ENCODE assay signal across 13 cellular contexts in genomic region chr6:140275725-140276124, GRCh38.
DNase-seq lines count a peak whose midpoint lies in the region; ATAC-seq and TF ChIP-seq lines count a peak whose summit lies in the region.
"Had no signal": no experiment of that assay in that cellular context is flagged by ENCODE, and none has a peak within 500 bp of the region (broad histone marks: within the 10 kb centered on the region; RNA-seq: fewer than 3 reads in every experiment).

No MANE protein-coding gene starts in this region.

- peak; percentile 58; the same call in 1 of the 2 replicates for ATAC-seq in PC-3
- peak; percentile 57 for ATAC-seq in foreskin keratinocyte
- ATAC-seq: GM23338 had no signal

- CTCF ChIA-PET in mammary epithelial cell (lab: Charles Lee; ENCODE audit: low non-redundant PET): interaction anchor here (0.6 kb wide), 2 partner anchors 58 to 1287 kb away, joined by 4 to 15 read pairs; no protein-coding TSS in a partner anchor
- CTCF ChIA-PET in MCF 10A (lab: Yijun Ruan, JAX): no interaction called here
- CTCF ChIA-PET in PC-3 (lab: Charles Lee): interaction anchor here (0.5 kb wide), 1 partner anchor 1288 kb away, joined by 3 read pairs; no protein-coding TSS in a partner anchor

- intact Hi-C loops in mammary epithelial cell (cut with micrococcal nuclease): loop anchor here (10.0 kb wide), 2 partner anchors 221 to 901 kb away; partner anchors contain the start of gene CITED2
- intact Hi-C loops in MCF 10A (cut with micrococcal nuclease): no loop called here
- intact Hi-C loops in PC-3 (cut with micrococcal nuclease): loop anchor here (1.0 kb wide), 1 partner anchor 293 kb away; no protein-coding TSS in a partner anchor

- no peak overlapping the region for H3K4me3 Mint-ChIP-seq in MCF 10A (ENCODE audit: unreplicated experiment)
- H3K4me3 Mint-ChIP-seq: CD4-positive, CD25-positive, alpha-beta regulatory T cell; GM23338; H9 had no signal

- no peaks in the 10 kb centered on the region for H3K27me3 Mint-ChIP-seq in MCF 10A (ENCODE audit: insufficient read depth, unreplicated experiment)
- H3K27me3 Mint-ChIP-seq: CD4-positive, CD25-positive, alpha-beta regulatory T cell had no signal

- H3F3A ChIP-seq in PC-3 (ENCODE audit: low read length, unreplicated experiment): peaks cover 5% of the 10 kb centered on the region

- H3K4me1 Mint-ChIP-seq in MCF 10A (ENCODE audit: insufficient read depth, unreplicated experiment): no peaks in the 10 kb centered on the region
- H3K4me1 Mint-ChIP-seq: CD4-positive, CD25-positive, alpha-beta regulatory T cell; GM23338 had no signal

- in situ Hi-C loops in mammary epithelial cell (cut with MboI; ENCODE audit: low sequenced_read_pairs in 2 of 2): no loop called here

- H3K9ac ChIP-seq in mammary epithelial cell (ENCODE audit: insufficient read depth, low read length) (no peak overlapping the region), PC-3 (ENCODE audit: low read length) (no peak overlapping the region)
- H3K9ac ChIP-seq: BLaER1 treated with 17β-estradiol and CSF1 and Interleukin-3, amounts not matched to agents 10 nM and 100 nM had no signal

- DNase-seq in mammary epithelial cell (peak; percentile 19), MCF 10A (ENCODE audit: unreplicated experiment) (no peak), PC-3 (peak; percentile 69), foreskin keratinocyte (peak in 1 of 2 donors; percentile 41), SW 1271 (lab: John Stamatoyannopoulos, UW) (no peak), NCI-H774 (lab: John Stamatoyannopoulos, UW) (no peak)
- DNase-seq in stimulated activated CD4-positive, alpha-beta T cell treated with anti-CD3 and anti-CD28 coated beads, Interleukin-12 subunit alpha, Interleukin-12 subunit beta, amount 100 ng/mL, for 4 hours: no peak
- DNase-seq: 8988T; CD4-positive, CD25-positive, alpha-beta regulatory T cell; DMS53; H9 had no signal

- H3K79me2 ChIP-seq in mammary epithelial cell (ENCODE audit: insufficient read depth, low read length) (no peaks in the 10 kb centered on the region), PC-3 (ENCODE audit: low read length) (no peaks in the 10 kb centered on the region)

- no peaks in the 10 kb centered on the region for H4K20me1 ChIP-seq in mammary epithelial cell (ENCODE audit: insufficient read depth, low read length)
- no peaks in the 10 kb centered on the region for H4K20me1 ChIP-seq in PC-3 (ENCODE audit: low read length)
- H4K20me1 ChIP-seq: BLaER1 treated with 17β-estradiol and CSF1 and Interleukin-3, amounts not matched to agents 10 nM and 100 nM had no signal

- BruUV-seq in mammary epithelial cell (replicated peaks; lab: Mats Ljungman, UMichigan) (no TSS peak), MCF 10A (replicated peaks; lab: Mats Ljungman, UMichigan) (no TSS peak), PC-3 (replicated peaks; lab: Mats Ljungman, UMichigan) (no TSS peak)

- POLR2A ChIA-PET in MCF 10A (lab: Yijun Ruan, JAX) (no interaction called here), PC-3 (lab: Charles Lee; ENCODE audit: unreplicated experiment) (no interaction called here)

- no peaks in the 10 kb centered on the region for H3K4me1 ChIP-seq in mammary epithelial cell (ENCODE audit: insufficient read depth, low read length)
- peaks cover 16% of the 10 kb centered on the region for H3K4me1 ChIP-seq in PC-3 (ENCODE audit: insufficient read depth, low read length)
- H3K4me1 ChIP-seq in foreskin keratinocyte: no peaks in the 10 kb centered on the region

- H3K4me3 ChIP-seq in mammary epithelial cell (replicated peaks in 1 of 3; ENCODE audit: insufficient read depth in 1 of 3, low read depth in 2 of 3, low read length in 3 of 3): no peak overlapping the region
- H3K4me3 ChIP-seq in PC-3 (ENCODE audit: low read length): no peak overlapping the region
- H3K4me3 ChIP-seq: BLaER1 treated with 17β-estradiol and CSF1 and Interleukin-3, amounts not matched to agents 10 nM and 100 nM; GM23338 had no signal

- no peaks in the 10 kb centered on the region for H3K9me2 ChIP-seq in PC-3 (replicated peaks; ENCODE audit: low read length)

- no peaks in the 10 kb centered on the region for H3K36me3 Mint-ChIP-seq in MCF 10A (ENCODE audit: insufficient read depth, unreplicated experiment)
- H3K36me3 Mint-ChIP-seq: CD4-positive, CD25-positive, alpha-beta regulatory T cell had no signal

- dilution Hi-C loops in mammary epithelial cell (cut with HindIII; ENCODE audit: low sequenced_read_pairs): no loop called here

- no peak overlapping the region for H3K4me2 ChIP-seq in mammary epithelial cell (ENCODE audit: insufficient read depth, low read depth, low read length)
- H3K4me2 ChIP-seq in PC-3 (ENCODE audit: low read length): 0 out of 2 replicates have a peak overlapping the region, but pooled peaks have one; percentile 29
- H3K4me2 ChIP-seq: BLaER1 treated with 17β-estradiol and CSF1 and Interleukin-3, amounts not matched to agents 10 nM and 100 nM; GM23338 had no signal

- H3K9me3 Mint-ChIP-seq in MCF 10A (ENCODE audit: unreplicated experiment): no peaks in the 10 kb centered on the region
- H3K9me3 Mint-ChIP-seq: CD4-positive, CD25-positive, alpha-beta regulatory T cell; GM23338; H9 had no signal

- no peak overlapping the region for H3K27ac ChIP-seq in mammary epithelial cell (ENCODE audit: insufficient read depth, low read depth, low read length)
- H3K27ac ChIP-seq in PC-3 (ENCODE audit: low read length): peak overlapping the region; percentile 29; the same call in 1 of the 2 replicates
- H3K27ac ChIP-seq in foreskin keratinocyte: no peak overlapping the region
- H3K27ac ChIP-seq: BLaER1 treated with 17β-estradiol and CSF1 and Interleukin-3, amounts not matched to agents 10 nM and 100 nM had no signal

- H2AFZ ChIP-seq in mammary epithelial cell (ENCODE audit: low read depth, low read length): no peak overlapping the region
- H2AFZ ChIP-seq in PC-3 (ENCODE audit: low read length): no peak overlapping the region
- H2AFZ ChIP-seq: GM23338 had no signal

- TF ChIP-seq CTCF in mammary epithelial cell (conservative IDR thresholded peaks at IDR 0.05 in 1 of 2, IDR thresholded peaks at IDR 0.05 in 1 of 2; ENCODE audit: extremely low read depth in 1 of 2, insufficient read depth in 1 of 2, low read depth in 1 of 2, low read length in 2 of 2) (no peak), MCF 10A (IDR thresholded peaks at IDR 0.05; ENCODE audit: unreplicated experiment) (no peak), PC-3 (conservative IDR thresholded peaks at IDR 0.05; ENCODE audit: low read depth, low read length) (no peak), foreskin keratinocyte (conservative IDR thresholded peaks at IDR 0.05) (no peak)

- no peaks in the 10 kb centered on the region for H3K9me3 ChIP-seq in mammary epithelial cell (replicated peaks; ENCODE audit: insufficient read depth, low read length)
- no peaks in the 10 kb centered on the region for H3K9me3 ChIP-seq in PC-3 (ENCODE audit: low read length)
- H3K9me3 ChIP-seq: BLaER1 treated with 17β-estradiol and CSF1 and Interleukin-3, amounts not matched to agents 10 nM and 100 nM had no signal

- H3K27me3 ChIP-seq in mammary epithelial cell (ENCODE audit: insufficient read depth, low read length) (no peaks in the 10 kb centered on the region), PC-3 (ENCODE audit: low read length) (no peaks in the 10 kb centered on the region), foreskin keratinocyte (no peaks in the 10 kb centered on the region)
- H3K27me3 ChIP-seq: BLaER1 treated with 17β-estradiol and CSF1 and Interleukin-3, amounts not matched to agents 10 nM and 100 nM had no signal

- H3K36me3 ChIP-seq in mammary epithelial cell (ENCODE audit: insufficient read depth, low read length): no peaks in the 10 kb centered on the region
- no peaks in the 10 kb centered on the region for H3K36me3 ChIP-seq in PC-3 (ENCODE audit: low read depth, low read length)
- H3K36me3 ChIP-seq: BLaER1 treated with 17β-estradiol and CSF1 and Interleukin-3, amounts not matched to agents 10 nM and 100 nM had no signal

- no peak overlapping the region for H3K27ac Mint-ChIP-seq in MCF 10A (ENCODE audit: low read depth, unreplicated experiment)
- H3K27ac Mint-ChIP-seq: CD4-positive, CD25-positive, alpha-beta regulatory T cell; GM23338; H9 had no signal

Comparison
In these comparisons a context has a peak if more than half of its experiments do, and no peak if none do; other contexts are left out.
1. DNase-seq: peak in mammary epithelial cell (single experiment) and PC-3 (single experiment); none in MCF 10A (single experiment), SW 1271 (0 of 2), NCI-H774 (single experiment) and stimulated activated CD4-positive, alpha-beta T cell treated with anti-CD3 and anti-CD28 coated beads, Interleukin-12 subunit alpha, Interleukin-12 subunit beta, amount 100 ng/mL, for 4 hours (single experiment).